In the genomic region with DNA sequence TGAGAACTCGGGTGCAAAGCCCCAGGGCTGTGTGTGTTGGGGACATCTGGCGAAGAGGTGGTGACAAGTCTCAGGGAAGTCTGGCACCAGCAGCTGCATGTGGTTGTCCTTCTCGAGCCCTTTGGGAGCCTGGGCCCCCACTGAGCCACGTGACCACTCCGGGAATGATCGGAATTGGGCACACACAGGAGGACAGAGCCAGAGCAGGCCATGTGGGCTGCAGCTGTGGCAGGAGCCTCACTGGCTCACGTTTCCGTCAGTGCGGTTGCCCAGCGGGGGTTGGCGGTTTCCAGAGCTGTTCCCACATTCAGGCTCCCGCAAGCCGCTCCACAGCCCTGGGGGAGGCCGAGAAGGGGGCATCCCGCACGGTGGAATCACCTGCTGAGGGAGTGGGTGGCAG, we compare ENCODE assay signal across 15 cellular contexts. TPM values are rescaled to one million over a fixed set of nuclear protein-coding genes. Genes with fewer than 3 reads are reported as not detected.
DNase-seq lines count a peak whose midpoint lies in the region; ATAC-seq, FAIRE-seq and TF ChIP-seq lines count a peak whose summit lies in the region.
"Had no signal": no experiment of that assay in that cellular context is flagged by ENCODE, and none has a peak within 500 bp of the region (broad histone marks: within the 10 kb centered on the region; RNA-seq: fewer than 3 reads in every experiment).

No MANE protein-coding gene starts in this region.

- CTCF ChIA-PET in K562 (lab: Yijun Ruan, JAX; ENCODE audit: low intra/inter-chr PET ratio) (no interaction called here), WTC11 (lab: Charles Lee) (interaction anchor here (0.7 to 1.1 kb wide), 3 partner anchors 14 to 94 kb away, joined by 3 to 5 read pairs (median 4); no protein-coding TSS in a partner anchor)
- CTCF ChIA-PET in activated CD8-positive, alpha-beta memory T cell treated with anti-CD3 and anti-CD28 coated beads, Interleukin-2, amount 10 ng/mL, durations not matched to agents 7 days and 5 days (lab: Charles Lee), result interaction anchor here (1.3 kb wide), 1 partner anchor 92 kb away, joined by 5 read pairs; no protein-coding TSS in a partner anchor

- no peak for TF ChIP-seq CTCF in K562 (IDR thresholded peaks at IDR 0.05 in 2 of 3, conservative IDR thresholded peaks at IDR 0.05 in 1 of 3; ENCODE audit: insufficient read depth in 2 of 3, low read depth in 1 of 3, low read length in 3 of 3)
- no peak for TF ChIP-seq CTCF in WTC11 (IDR thresholded peaks at IDR 0.05)

- no peak for ATAC-seq in K562
- ATAC-seq in left cardiac atrium, result peak; percentile 81 to 93
- no peak for ATAC-seq in GM18498 (IDR thresholded peaks at IDR 0.05; ENCODE audit: unreplicated experiment)
- ATAC-seq in WTC11, result no peak
- no peak for ATAC-seq in activated CD8-positive, alpha-beta memory T cell treated with anti-CD3 and anti-CD28 coated beads, Interleukin-2, amount 10 ng/mL, durations not matched to agents 7 days and 5 days
- ATAC-seq: naive thymus-derived CD8-positive, alpha-beta T cell; sciatic nerve had no signal

- TF ChIP-seq POLR2A in K562 (conservative IDR thresholded peaks at IDR 0.05) (no peak), H54 (IDR thresholded peaks at IDR 0.05; ENCODE audit: low read depth, low read length) (no peak)

- no peaks in the 10 kb centered on the region for H3K9me1 ChIP-seq in K562 (ENCODE audit: control insufficient read depth, insufficient read depth, low read length)

- H3K4me1 Mint-ChIP-seq in WTC11, result peaks cover 16% of the 10 kb centered on the region
- H3K4me1 Mint-ChIP-seq in activated CD8-positive, alpha-beta memory T cell treated with anti-CD3 and anti-CD28 coated beads, Interleukin-2, amount 10 ng/mL, durations not matched to agents 7 days and 5 days, result peaks cover 35% of the 10 kb centered on the region

- H3K9me3 Mint-ChIP-seq in WTC11, result no peaks in the 10 kb centered on the region
- no peaks in the 10 kb centered on the region for H3K9me3 Mint-ChIP-seq in activated CD8-positive, alpha-beta memory T cell treated with anti-CD3 and anti-CD28 coated beads, Interleukin-2, amount 10 ng/mL, durations not matched to agents 7 days and 5 days (ENCODE audit: low read depth)
- H3K9me3 Mint-ChIP-seq: activated CD4-positive, alpha-beta T cell treated with anti-CD3 and anti-CD28 coated beads, Interleukin-2, amount 10 ng/mL, durations not matched to agents 24 days and 14 days; naive thymus-derived CD8-positive, alpha-beta T cell; stimulated activated naive CD8-positive, alpha-beta T cell treated with anti-CD3 and anti-CD28 coated beads, Interleukin-15, Interleukin-2, amounts not matched to agents 100 ng/mL and 50 ng/mL, for 24 hours had no signal

- 92% methylated on average over 16 of the region's 16 CpGs for WGBS in K562 (ENCODE audit: insufficient coverage, low coverage, missing lambda C conversion rate)

- POLR2A ChIA-PET in K562 (lab: Yijun Ruan, JAX) (no interaction called here), WTC11 (lab: Charles Lee) (no interaction called here)

- H3K4me1 ChIP-seq in K562 (replicated peaks in 1 of 2; ENCODE audit: control insufficient read depth in 2 of 2, insufficient read depth in 2 of 2, low read length in 2 of 2) (peaks cover 15 to 37% of the 10 kb centered on the region in 2 experiments; a peak in 4 of 5 replicates), skeletal muscle tissue (ENCODE audit: control insufficient read depth in 3 of 3, insufficient read depth in 3 of 3, low read length in 3 of 3) (peaks cover 13 to 23% (median 22%) of the 10 kb centered on the region in 3 donors)
- H3K4me1 ChIP-seq: ascending aorta had no signal

- in situ Hi-C loops in K562 (cut with MboI), result no loop called here

- no peak overlapping the region for H3K4me2 ChIP-seq in K562 (ENCODE audit: insufficient read depth, low read length)

- H3K79me2 ChIP-seq in K562 (ENCODE audit: control insufficient read depth, insufficient read depth, low read length), result no peaks in the 10 kb centered on the region

- peaks cover 3% of the 10 kb centered on the region; the same call in 1 of the 2 replicates for H4K20me1 ChIP-seq in K562 (replicated peaks; ENCODE audit: control insufficient read depth, insufficient read depth, low read length)

- no peak overlapping the region for H3K4me3 Mint-ChIP-seq in WTC11
- no peak overlapping the region for H3K4me3 Mint-ChIP-seq in activated CD8-positive, alpha-beta memory T cell treated with anti-CD3 and anti-CD28 coated beads, Interleukin-2, amount 10 ng/mL, durations not matched to agents 7 days and 5 days
- H3K4me3 Mint-ChIP-seq: activated CD4-positive, alpha-beta T cell treated with anti-CD3 and anti-CD28 coated beads, Interleukin-2, amount 10 ng/mL, durations not matched to agents 24 days and 14 days; stimulated activated naive CD8-positive, alpha-beta T cell treated with anti-CD3 and anti-CD28 coated beads, Interleukin-15, Interleukin-2, amounts not matched to agents 100 ng/mL and 50 ng/mL, for 24 hours had no signal

- no TSS peak for BruUV-seq in K562 (replicated peaks; lab: Mats Ljungman, UMichigan)

- H3K27ac Mint-ChIP-seq in WTC11, result no peak overlapping the region
- no peak overlapping the region for H3K27ac Mint-ChIP-seq in activated CD8-positive, alpha-beta memory T cell treated with anti-CD3 and anti-CD28 coated beads, Interleukin-2, amount 10 ng/mL, durations not matched to agents 7 days and 5 days
- H3K27ac Mint-ChIP-seq: activated CD4-positive, alpha-beta T cell treated with anti-CD3 and anti-CD28 coated beads, Interleukin-2, amount 10 ng/mL, durations not matched to agents 24 days and 14 days; stimulated activated naive CD8-positive, alpha-beta T cell treated with anti-CD3 and anti-CD28 coated beads, Interleukin-15, Interleukin-2, amounts not matched to agents 100 ng/mL and 50 ng/mL, for 24 hours had no signal

- H3K4me3 ChIP-seq in K562 (no peak overlapping the region), skeletal muscle tissue (ENCODE audit: low read length in 3 of 3) (peak overlapping the region in 1 of 3 donors; percentile 45)
- H3K4me3 ChIP-seq: ascending aorta had no signal

- H3K36me3 ChIP-seq in K562 (ENCODE audit: control insufficient read depth, insufficient read depth, low read length), result peaks cover 81% of the 10 kb centered on the region; the same call in 2 of the 3 replicates
- H3K36me3 ChIP-seq in skeletal muscle tissue (ENCODE audit: control insufficient read depth in 3 of 3, insufficient read depth in 3 of 3, low read length in 3 of 3), result peaks cover 40 to 62% (median 56%) of the 10 kb centered on the region in 3 donors

- intact Hi-C loops in K562 (cut with micrococcal nuclease) (no loop called here), left cardiac atrium (cut with DNase I) (loop anchor here in 1 of 2 donors (5.0 kb wide), 1 partner anchor 92 kb away; no protein-coding TSS in a partner anchor)

- FAIRE-seq in K562 (lab: Jason Lieb, UNC) (no peak), H54 (lab: Jason Lieb, UNC) (no peak)

- H3K27ac ChIP-seq in K562 (ENCODE audit: extremely low read depth, low read depth, low read length), result no peak overlapping the region
- H3K27ac ChIP-seq in skeletal muscle tissue (ENCODE audit: low read depth, low read length), result peak overlapping the region; percentile 66
- H3K27ac ChIP-seq: ascending aorta had no signal

- no peak for TF ChIP-seq EP300 in K562 (IDR thresholded peaks at IDR 0.05; ENCODE audit: low read length)

- no peaks in the 10 kb centered on the region for H3K27me3 Mint-ChIP-seq in WTC11 (ENCODE audit: low read depth)
- no peaks in the 10 kb centered on the region for H3K27me3 Mint-ChIP-seq in activated CD8-positive, alpha-beta memory T cell treated with anti-CD3 and anti-CD28 coated beads, Interleukin-2, amount 10 ng/mL, durations not matched to agents 7 days and 5 days
- H3K27me3 Mint-ChIP-seq: activated CD4-positive, alpha-beta T cell treated with anti-CD3 and anti-CD28 coated beads, Interleukin-2, amount 10 ng/mL, durations not matched to agents 24 days and 14 days; naive thymus-derived CD8-positive, alpha-beta T cell; stimulated activated naive CD8-positive, alpha-beta T cell treated with anti-CD3 and anti-CD28 coated beads, Interleukin-15, Interleukin-2, amounts not matched to agents 100 ng/mL and 50 ng/mL, for 24 hours had no signal

- no peak for TF ChIP-seq RAD21 in K562 (CRISPR knock-in tag; conservative IDR thresholded peaks at IDR 0.05 in 1 of 2, IDR thresholded peaks at IDR 0.05 in 1 of 2)

- H2AFZ ChIP-seq in K562 (ENCODE audit: low read depth, low read length), result no peak overlapping the region

- peak; percentile 91 for DNase-seq in GM04504 (ENCODE audit: low read depth)
- DNase-seq in K562 (ENCODE audit: extremely low read depth in 1 of 4, low spot score in 3 of 4), result no peak
- DNase-seq in left cardiac atrium, result peak; percentile 76
- DNase-seq in WTC11 (ENCODE audit: low spot score), result no peak
- no peak for DNase-seq in H54 (ENCODE audit: insufficient read length, low spot score)
- DNase-seq in activated CD8-positive, alpha-beta memory T cell treated with anti-CD3 and anti-CD28 coated beads, Interleukin-2, amount 10 ng/mL, durations not matched to agents 7 days and 5 days, result no peak
- DNase-seq: activated CD4-positive, alpha-beta T cell treated with anti-CD3 and anti-CD28 coated beads, Interleukin-2, amount 10 ng/mL, durations not matched to agents 24 days and 14 days; MM.1S; naive thymus-derived CD8-positive, alpha-beta T cell; NCI-H82 had no signal

- H3K9ac ChIP-seq in K562 (ENCODE audit: insufficient read depth in 1 of 2, low read depth in 2 of 2, low read length in 2 of 2), result no peak overlapping the region
- H3K9ac ChIP-seq in skeletal muscle tissue (ENCODE audit: low read depth in 1 of 3, low read length in 3 of 3), result peak overlapping the region in 1 of 3 donors; percentile 62

- H3K27me3 ChIP-seq in K562 (ENCODE audit: control insufficient read depth in 2 of 2, insufficient read depth in 2 of 2, low read length in 2 of 2) (no peaks in the 10 kb centered on the region), skeletal muscle tissue (ENCODE audit: control insufficient read depth in 3 of 3, insufficient read depth in 3 of 3, low read length in 3 of 3) (no peaks in the 10 kb centered on the region)
- H3K27me3 ChIP-seq: ascending aorta had no signal

- H3K36me3 Mint-ChIP-seq in WTC11, result peaks cover 47% of the 10 kb centered on the region
- H3K36me3 Mint-ChIP-seq in activated CD8-positive, alpha-beta memory T cell treated with anti-CD3 and anti-CD28 coated beads, Interleukin-2, amount 10 ng/mL, durations not matched to agents 7 days and 5 days, result peaks cover 20% of the 10 kb centered on the region

- H3K9me3 ChIP-seq in K562 (replicated peaks; ENCODE audit: control insufficient read depth, insufficient read depth, low read depth, low read length), result no peaks in the 10 kb centered on the region
- no peaks in the 10 kb centered on the region for H3K9me3 ChIP-seq in skeletal muscle tissue (ENCODE audit: control insufficient read depth in 3 of 3, low read length in 3 of 3)
- H3K9me3 ChIP-seq: ascending aorta had no signal

RNA-seq across cellular contexts. Expression of a gene that starts 6.8 kb away (rescaled TPM):
- total RNA-seq in K562 (2011; cell fraction: chromatin; rRNA removed; ENCODE audit: low replicate concordance), result 2.0 and 6.1 TPM in 2 replicates
- total RNA-seq in K562 (2011; cell fraction: nucleolus; rRNA removed), result 2.8 and 3.8 TPM in 2 replicates
- 2.3 TPM in 2 replicates for total RNA-seq in K562 (2011; cell fraction: nucleoplasm; rRNA removed)
- 0.09 and 0.45 TPM in 2 replicates for total RNA-seq in K562 (2014; rRNA removed)
- 0.15 and 0.16 TPM in 2 replicates for total RNA-seq in K562 (2014; rRNA removed; fragmentation: Illumina TruSeq; extraction: Trizol)
- total RNA-seq in K562 (2015; rRNA removed; fragmentation: Illumina TruSeq; extraction: Trizol), result 0.51 and 0.53 TPM in 2 replicates
- total RNA-seq in K562 (2021), result 3.0 and 4.0 TPM in 2 replicates
- 0.46 and 0.65 TPM in 2 replicates for polyA plus RNA-seq in K562 (2011; rRNA removed)
- polyA plus RNA-seq in K562 (2011; cell fraction: cytosol; rRNA removed), result 0.32 and 0.43 TPM in 2 replicates
- 2.8 and 6.2 TPM in 2 replicates for polyA plus RNA-seq in K562 (2011; cell fraction: nucleus; rRNA removed)
- 0.77 and 2.3 TPM in 2 replicates for polyA plus RNA-seq in K562 (2012)
- polyA plus RNA-seq in K562 (2014; fragmentation: Illumina TruSeq; extraction: Trizol), result 0.62 and 0.91 TPM in 2 replicates
- not detected for polyA plus RNA-seq in K562 (2014; fragmentation: Nextera tagmentation; extraction: Ambion mirVana)
- polyA plus RNA-seq in K562 (2014; rRNA removed), result 0.57 and 0.77 TPM in 2 replicates
- polyA minus RNA-seq in K562 (2011; rRNA and poly(A)+ RNA removed), result 0.14 and 0.21 TPM in 2 replicates
- not detected in 2 replicates for polyA minus RNA-seq in K562 (2011; cell fraction: cytosol; rRNA and poly(A)+ RNA removed)
- 0.54 and 0.89 TPM in 2 replicates for polyA minus RNA-seq in K562 (2011; cell fraction: nucleus; rRNA and poly(A)+ RNA removed)
- total RNA-seq in left cardiac atrium, result 1 to 10 TPM; 2.5 to 8.8 TPM
- total RNA-seq in skeletal muscle tissue, result not detected
- 6.6 to 10.4 TPM (median 8.1 TPM) in 3 replicates for total RNA-seq in WTC11 (2021)
- 1 to 10 TPM; 1.7 to 1.9 TPM for total RNA-seq in activated CD8-positive, alpha-beta memory T cell treated with anti-CD3 and anti-CD28 coated beads, Interleukin-2, amount 10 ng/mL, durations not matched to agents 7 days and 5 days
- total RNA-seq: ascending aorta had no signal
- polyA plus RNA-seq: naive thymus-derived CD8-positive, alpha-beta T cell had no signal

RNA-seq across cellular contexts. Expression of a gene that starts 24.2 kb away (rescaled TPM):
- 66.1 and 166 TPM in 2 replicates for total RNA-seq in K562 (2011; cell fraction: chromatin; rRNA removed; ENCODE audit: low replicate concordance)
- 99.4 and 113 TPM in 2 replicates for total RNA-seq in K562 (2011; cell fraction: nucleolus; rRNA removed)
- 67.0 and 84.1 TPM in 2 replicates for total RNA-seq in K562 (2011; cell fraction: nucleoplasm; rRNA removed)
- total RNA-seq in K562 (2014; rRNA removed) (118 and 134 TPM in 2 replicates), K562 (2014; rRNA removed; fragmentation: Illumina TruSeq; extraction: Trizol) (43.2 and 58.5 TPM in 2 replicates), K562 (2015; rRNA removed; fragmentation: Illumina TruSeq; extraction: Trizol) (80.7 and 83.7 TPM in 2 replicates), K562 (2021) (106 and 110 TPM in 2 replicates), left cardiac atrium (10 to 100 TPM; 30.9 to 35.2 TPM), skeletal muscle tissue (28.2 TPM), WTC11 (2021) (86.6 to 104 TPM (median 87.6 TPM) in 3 replicates)
- polyA plus RNA-seq in K562 (2011; rRNA removed) (80.2 TPM in 2 replicates), K562 (2014; fragmentation: Illumina TruSeq; extraction: Trizol) (105 and 107 TPM in 2 replicates), K562 (2014; fragmentation: Nextera tagmentation; extraction: Ambion mirVana) (1 to 10 TPM; 3.8 to 8.4 TPM), K562 (2014; rRNA removed) (95.1 and 107 TPM in 2 replicates)
- 88.7 and 143 TPM in 2 replicates for polyA plus RNA-seq in K562 (2011; cell fraction: cytosol; rRNA removed)
- polyA plus RNA-seq in K562 (2011; cell fraction: nucleus; rRNA removed), result 254 and 348 TPM in 2 replicates
- 75.0 and 82.6 TPM in 2 replicates for polyA plus RNA-seq in K562 (2012)
- polyA minus RNA-seq in K562 (2011; rRNA and poly(A)+ RNA removed), result 52.2 and 85.8 TPM in 2 replicates
- polyA minus RNA-seq in K562 (2011; cell fraction: cytosol; rRNA and poly(A)+ RNA removed), result 57.6 and 64.2 TPM in 2 replicates
- polyA minus RNA-seq in K562 (2011; cell fraction: nucleus; rRNA and poly(A)+ RNA removed), result 59.4 and 67.3 TPM in 2 replicates
- 10 to 100 TPM; 83.8 to 89.0 TPM for total RNA-seq in activated CD8-positive, alpha-beta memory T cell treated with anti-CD3 and anti-CD28 coated beads, Interleukin-2, amount 10 ng/mL, durations not matched to agents 7 days and 5 days

Comparison
In these comparisons a context has a peak if more than half of its experiments do, and no peak if none do; other contexts are left out.
1. DNase-seq: peak in GM04504 (single experiment) and left cardiac atrium (single experiment); none in K562 (0 of 4), WTC11 (single experiment), H54 (single experiment) and activated CD8-positive, alpha-beta memory T cell treated with anti-CD3 and anti-CD28 coated beads, Interleukin-2, amount 10 ng/mL, durations not matched to agents 7 days and 5 days (single experiment).
2. ATAC-seq: peak in left cardiac atrium (2 of 2); none in K562 (single experiment), GM18498 (single experiment), WTC11 (single experiment) and activated CD8-positive, alpha-beta memory T cell treated with anti-CD3 and anti-CD28 coated beads, Interleukin-2, amount 10 ng/mL, durations not matched to agents 7 days and 5 days (single experiment).